In the genomic region with DNA sequence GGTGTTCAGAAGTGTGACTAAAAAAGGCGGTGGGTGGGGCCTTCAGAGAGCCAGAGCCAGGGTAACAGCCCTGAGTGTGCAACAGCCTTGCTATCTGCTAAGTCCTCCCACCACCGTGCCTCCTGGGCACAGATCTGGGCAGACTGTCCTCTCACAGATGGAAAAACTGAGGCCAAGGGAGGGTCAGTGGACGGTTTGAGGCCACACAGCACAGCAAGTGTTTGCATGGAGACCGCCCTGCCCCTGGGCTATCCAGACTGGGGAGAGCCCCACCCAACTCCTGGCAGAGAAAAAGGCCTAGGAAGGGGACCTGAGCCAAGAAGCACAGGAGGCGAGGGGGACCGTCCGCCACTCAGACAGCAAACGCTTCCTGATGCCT, we compare ENCODE assay signal across 19 cellular contexts. TPM values are rescaled to one million over a fixed set of nuclear protein-coding genes. Genes with fewer than 3 reads are reported as not detected.
DNase-seq lines count a peak whose midpoint lies in the region; ATAC-seq, FAIRE-seq and TF ChIP-seq lines count a peak whose summit lies in the region.
"Had no signal": no experiment of that assay in that cellular context is flagged by ENCODE, and none has a peak within 500 bp of the region (broad histone marks: within the 10 kb centered on the region; RNA-seq: fewer than 3 reads in every experiment).

No MANE protein-coding gene starts in this region.

- H3K9me3 ChIP-seq in GM23248 (ENCODE audit: low read depth) (no peaks in the 10 kb centered on the region), GM12878 (replicated peaks; ENCODE audit: control insufficient read depth, insufficient read depth, low read length) (no peaks in the 10 kb centered on the region), prostate gland (no peaks in the 10 kb centered on the region)
- H3K9me3 ChIP-seq: neutrophil had no signal

- FAIRE-seq in GM12878 (lab: Jason Lieb, UNC), result no peak

- H3K27ac ChIP-seq in GM23248 (no peak overlapping the region), GM12878 (ENCODE audit: control insufficient read depth, insufficient read depth) (no peak overlapping the region), prostate gland (peak overlapping the region; percentile 72 to 83)
- H3K27ac ChIP-seq: epithelial cell of prostate, neutrophil had no signal

- no peak overlapping the region for H3K9ac ChIP-seq in GM23248
- no peak overlapping the region for H3K9ac ChIP-seq in GM12878 (ENCODE audit: control insufficient read depth, insufficient read depth, low read length)

- H3K27me3 ChIP-seq in GM23248 (replicated peaks; ENCODE audit: insufficient read depth) (no peaks in the 10 kb centered on the region), GM12878 (replicated peaks in 1 of 2; ENCODE audit: control insufficient read depth in 2 of 2, insufficient read depth in 2 of 2, low read length in 1 of 2) (no peaks in the 10 kb centered on the region), prostate gland (replicated peaks; ENCODE audit: insufficient read depth) (no peaks in the 10 kb centered on the region)
- H3K27me3 ChIP-seq: neutrophil had no signal

- in situ Hi-C loops in GM23248 (cut with MboI) (no loop called here), GM12878 (cut with MboI) (no loop called here)

- 60 to 64% methylated on average over 8 of the region's 8 CpGs for WGBS in GM23248 (ENCODE audit: low coverage in 1 of 2, low lambda C conversion rate in 2 of 2, missing lambda C conversion rate in 2 of 2), 2 experiments
- 41% methylated on average over 8 of the region's 8 CpGs for WGBS in GM12878 (ENCODE audit: insufficient coverage, insufficient replicate concordance, low lambda C conversion rate, missing lambda C conversion rate)
- WGBS in prostate gland, result 51% methylated on average over 8 of the region's 8 CpGs

- TF ChIP-seq EP300 in GM12878 (IDR thresholded peaks at IDR 0.05; ENCODE audit: borderline replicate concordance in 1 of 2, control insufficient read depth in 1 of 2, low read depth in 2 of 2, low read length in 2 of 2), result no peak

- DNase-seq in GM23248, result peak; percentile 26
- no peak for DNase-seq in GM12878 (ENCODE audit: low read depth, low spot score)
- peak; percentile 45 for DNase-seq in left ventricle myocardium superior
- DNase-seq in prostate gland (ENCODE audit: low spot score), result no peak
- no peak for DNase-seq in glomerular visceral epithelial cell (ENCODE audit: extremely low spot score)
- DNase-seq in SIG-M5 (lab: John Stamatoyannopoulos, UW), result no peak
- DNase-seq: activated CD4-positive, alpha-beta T cell treated with anti-CD3 and anti-CD28 coated beads for 1 hour; activated CD8-positive, alpha-beta memory T cell treated with anti-CD3 and anti-CD28 coated beads, Interleukin-2, amount 50 U/mL, for 48 hours; HCEC 1CT; hypothalamus; Karpas-422; NCI-H1694 treated with DMSO at 0.1 percent for 48 hours; T-helper 2 cell had no signal

- peaks cover 11% of the 10 kb centered on the region for H3K4me1 ChIP-seq in GM23248 (ENCODE audit: insufficient read depth)
- peaks cover 4% of the 10 kb centered on the region for H3K4me1 ChIP-seq in GM12878 (ENCODE audit: control insufficient read depth, insufficient read depth, low read length)
- H3K4me1 ChIP-seq in prostate gland (replicated peaks), result peaks cover 39% of the 10 kb centered on the region

- H3K9me2 ChIP-seq in GM23248 (ENCODE audit: insufficient read depth), result no peaks in the 10 kb centered on the region

- SMC1A ChIA-PET in GM12878 (lab: Charles Lee; ENCODE audit: uncharacterized antibody, unreplicated experiment), result no interaction called here

- H2AFZ ChIP-seq in GM23248, result peak overlapping the region; percentile 57
- H2AFZ ChIP-seq in GM12878 (ENCODE audit: control insufficient read depth, low read depth, low read length), result no peak overlapping the region

- H3K36me3 ChIP-seq in GM23248 (ENCODE audit: low read depth) (no peaks in the 10 kb centered on the region), GM12878 (ENCODE audit: control insufficient read depth in 2 of 2, insufficient read depth in 2 of 2, low read length in 1 of 2) (no peaks in the 10 kb centered on the region), prostate gland (no peaks in the 10 kb centered on the region)
- H3K36me3 ChIP-seq: neutrophil had no signal

- ATAC-seq in GM12878, result peak; percentile 32
- ATAC-seq in left ventricle myocardium superior, result peak; percentile 29
- no peak for ATAC-seq in GM21576 (IDR thresholded peaks at IDR 0.05; ENCODE audit: unreplicated experiment)
- no peak for ATAC-seq in GM19397 (IDR thresholded peaks at IDR 0.05; ENCODE audit: unreplicated experiment)

- intact Hi-C loops in GM12878 (cut with micrococcal nuclease; ENCODE audit: unreplicated experiment) (no loop called here), left ventricle myocardium superior (cut with micrococcal nuclease) (no loop called here), prostate gland (cut with DNase I) (no loop called here)

- POLR2A ChIA-PET in GM12878 (lab: Charles Lee), result no interaction called here

- no peaks in the 10 kb centered on the region for H3K79me2 ChIP-seq in GM23248 (ENCODE audit: insufficient read depth)
- H3K79me2 ChIP-seq in GM12878 (ENCODE audit: control insufficient read depth, insufficient read depth, low read length), result no peaks in the 10 kb centered on the region

- RAD21 ChIA-PET in GM12878 (lab: Charles Lee; ENCODE audit: unreplicated experiment), result no interaction called here

- H3K4me3 ChIP-seq in GM23248, result no peak overlapping the region
- no peak overlapping the region for H3K4me3 ChIP-seq in GM12878
- H3K4me3 ChIP-seq in prostate gland, result no peak overlapping the region
- H3K4me3 ChIP-seq: lung, smooth muscle cell had no signal

- no peak for TF ChIP-seq CTCF in GM12878 (IDR thresholded peaks at IDR 0.05 in 2 of 3, conservative IDR thresholded peaks at IDR 0.05 in 1 of 3; ENCODE audit: control insufficient read depth in 2 of 3, extremely low read depth in 1 of 3, insufficient read depth in 1 of 3, low read depth in 3 of 3, low read length in 3 of 3)
- TF ChIP-seq CTCF in prostate gland (IDR thresholded peaks at IDR 0.05), result no peak

- CTCF ChIA-PET in GM12878 (lab: Yijun Ruan, JAX), result no interaction called here

- H3F3A ChIP-seq in GM23248 (ENCODE audit: insufficient read depth), result no peaks in the 10 kb centered on the region

- no TSS peak for BruUV-seq in GM12878 (replicated peaks; lab: Mats Ljungman, UMichigan)

- TF ChIP-seq POLR2A in GM12878 (IDR thresholded peaks at IDR 0.05; ENCODE audit: low read depth, low read length) (no peak), prostate gland (IDR thresholded peaks at IDR 0.05) (no peak)

- TF ChIP-seq RAD21 in GM12878 (IDR thresholded peaks at IDR 0.05; ENCODE audit: insufficient read depth, low read depth, low read length), result no peak

- H4K20me1 ChIP-seq in GM23248 (ENCODE audit: insufficient read depth), result no peaks in the 10 kb centered on the region
- no peaks in the 10 kb centered on the region for H4K20me1 ChIP-seq in GM12878 (ENCODE audit: control insufficient read depth, insufficient read depth)

- H3K4me2 ChIP-seq in GM23248 (ENCODE audit: unreplicated experiment) (no peak overlapping the region), GM12878 (ENCODE audit: control insufficient read depth, insufficient read depth) (no peak overlapping the region)
- H3K4me2 ChIP-seq: smooth muscle cell had no signal

RNA-seq across cellular contexts. Expression of a gene that starts 31.7 kb away (rescaled TPM):
- total RNA-seq in GM23248 (2014; rRNA removed; shearing (Covaris generic)), result 22.9 and 27.3 TPM in 2 replicates
- polyA plus RNA-seq in GM23248 (2016; fragmentation: Nextera tagmentation; extraction: Ambion mirVana) (22.7 and 23.3 TPM in 2 replicates), GM12878 (2011; rRNA removed) (9.8 and 11.5 TPM in 2 replicates), GM12878 (2014; fragmentation: Illumina TruSeq; extraction: Trizol) (4.2 and 7.5 TPM in 2 replicates), GM12878 (2014; fragmentation: Nextera tagmentation; extraction: Ambion mirVana) (1 to 10 TPM; 2.7 to 6.3 TPM), GM12878 (2014; rRNA removed) (20.8 and 21.2 TPM in 2 replicates), GM12878 (2016; fragmentation: Nextera tagmentation; extraction: Ambion mirVana) (10 to 100 TPM in 1 of 2 experiments, 1 to 10 TPM in 1; 3.0 to 21.1 TPM)
- 5.3 and 5.7 TPM in 2 replicates for total RNA-seq in GM12878 (2013; cell fraction: nucleolus; rRNA removed)
- total RNA-seq in GM12878 (2014; rRNA removed) (19.9 and 23.8 TPM in 2 replicates), GM12878 (2014; rRNA removed; fragmentation: Illumina TruSeq; extraction: Trizol) (5.8 and 6.9 TPM in 2 replicates), GM12878 (2021) (18.0 and 20.4 TPM in 2 replicates), left ventricle myocardium superior (7.3 TPM), prostate gland (10 to 100 TPM; 20.4 to 35.2 TPM)
- polyA plus RNA-seq in GM12878 (2011; ENCODE audit: low read depth), result 5.2 TPM
- 11.7 and 17.3 TPM in 2 replicates for polyA plus RNA-seq in GM12878 (2011; cell fraction: cytosol; rRNA removed)
- polyA plus RNA-seq in GM12878 (2011; cell fraction: nucleus; rRNA removed), result 12.7 and 15.0 TPM in 2 replicates
- polyA plus RNA-seq in GM12878 (2012), result 11.9 and 12.5 TPM in 2 replicates
- polyA minus RNA-seq in GM12878 (2011; rRNA and poly(A)+ RNA removed), result 4.9 and 8.0 TPM in 2 replicates
- polyA minus RNA-seq in GM12878 (2011; cell fraction: cytosol; rRNA and poly(A)+ RNA removed), result 4.1 and 5.5 TPM in 2 replicates
- polyA minus RNA-seq in GM12878 (2011; cell fraction: nucleus; rRNA and poly(A)+ RNA removed), result 6.3 and 14.2 TPM in 2 replicates

RNA-seq across cellular contexts. Expression of a gene that starts 34.8 kb away (rescaled TPM):
- 20.6 and 32.6 TPM in 2 replicates for total RNA-seq in GM23248 (2014; rRNA removed; shearing (Covaris generic))
- polyA plus RNA-seq in GM23248 (2016; fragmentation: Nextera tagmentation; extraction: Ambion mirVana) (20.7 and 21.7 TPM in 2 replicates), GM12878 (2011; rRNA removed) (15.0 and 19.2 TPM in 2 replicates), GM12878 (2014; fragmentation: Illumina TruSeq; extraction: Trizol) (11.4 and 13.5 TPM in 2 replicates), GM12878 (2014; fragmentation: Nextera tagmentation; extraction: Ambion mirVana) (1 to 10 TPM; 2.8 to 3.1 TPM), GM12878 (2014; rRNA removed) (7.4 and 9.2 TPM in 2 replicates), GM12878 (2016; fragmentation: Nextera tagmentation; extraction: Ambion mirVana) (10 to 100 TPM; 10.1 to 15.1 TPM)
- total RNA-seq in GM12878 (2013; cell fraction: nucleolus; rRNA removed), result 48.3 and 49.2 TPM in 2 replicates
- total RNA-seq in GM12878 (2014; rRNA removed) (8.0 and 9.4 TPM in 2 replicates), GM12878 (2014; rRNA removed; fragmentation: Illumina TruSeq; extraction: Trizol) (11.6 and 11.8 TPM in 2 replicates), GM12878 (2021) (12.1 and 12.2 TPM in 2 replicates), left ventricle myocardium superior (79.8 TPM), prostate gland (10 to 100 TPM; 35.3 to 42.1 TPM)
- polyA plus RNA-seq in GM12878 (2011; ENCODE audit: low read depth), result 4.3 TPM
- 7.1 and 7.7 TPM in 2 replicates for polyA plus RNA-seq in GM12878 (2011; cell fraction: cytosol; rRNA removed)
- 10.4 and 11.2 TPM in 2 replicates for polyA plus RNA-seq in GM12878 (2011; cell fraction: nucleus; rRNA removed)
- 6.3 TPM in 2 replicates for polyA plus RNA-seq in GM12878 (2012)
- 18.2 and 34.8 TPM in 2 replicates for polyA minus RNA-seq in GM12878 (2011; rRNA and poly(A)+ RNA removed)
- polyA minus RNA-seq in GM12878 (2011; cell fraction: cytosol; rRNA and poly(A)+ RNA removed), result 6.9 and 7.4 TPM in 2 replicates
- 10.3 and 14.9 TPM in 2 replicates for polyA minus RNA-seq in GM12878 (2011; cell fraction: nucleus; rRNA and poly(A)+ RNA removed)

RNA-seq across cellular contexts. Expression of a gene that starts 38.0 kb away (rescaled TPM):
- 44.1 and 62.6 TPM in 2 replicates for total RNA-seq in GM23248 (2014; rRNA removed; shearing (Covaris generic))
- polyA plus RNA-seq in GM23248 (2016; fragmentation: Nextera tagmentation; extraction: Ambion mirVana), result 43.9 and 46.1 TPM in 2 replicates
- 29.8 and 30.0 TPM in 2 replicates for total RNA-seq in GM12878 (2013; cell fraction: nucleolus; rRNA removed)
- 41.3 and 52.4 TPM in 2 replicates for total RNA-seq in GM12878 (2014; rRNA removed)
- 61.3 and 65.8 TPM in 2 replicates for total RNA-seq in GM12878 (2014; rRNA removed; fragmentation: Illumina TruSeq; extraction: Trizol)
- total RNA-seq in GM12878 (2021), result 44.0 and 44.2 TPM in 2 replicates
- polyA plus RNA-seq in GM12878 (2011; ENCODE audit: low read depth), result 27.4 TPM
- polyA plus RNA-seq in GM12878 (2011; rRNA removed), result 85.1 and 117 TPM in 2 replicates
- 29.5 and 33.3 TPM in 2 replicates for polyA plus RNA-seq in GM12878 (2011; cell fraction: cytosol; rRNA removed)
- polyA plus RNA-seq in GM12878 (2011; cell fraction: nucleus; rRNA removed), result 43.6 and 56.6 TPM in 2 replicates
- polyA plus RNA-seq in GM12878 (2012), result 36.0 and 41.9 TPM in 2 replicates
- 61.1 and 67.8 TPM in 2 replicates for polyA plus RNA-seq in GM12878 (2014; fragmentation: Illumina TruSeq; extraction: Trizol)
- polyA plus RNA-seq in GM12878 (2014; fragmentation: Nextera tagmentation; extraction: Ambion mirVana), result 10 to 100 TPM; 30.6 to 34.5 TPM
- polyA plus RNA-seq in GM12878 (2014; rRNA removed), result 51.3 and 58.7 TPM in 2 replicates
- polyA plus RNA-seq in GM12878 (2016; fragmentation: Nextera tagmentation; extraction: Ambion mirVana), result 10 to 100 TPM; 52.2 to 53.6 TPM
- 20.3 and 23.2 TPM in 2 replicates for polyA minus RNA-seq in GM12878 (2011; rRNA and poly(A)+ RNA removed)
- polyA minus RNA-seq in GM12878 (2011; cell fraction: cytosol; rRNA and poly(A)+ RNA removed), result 9.1 and 12.2 TPM in 2 replicates
- polyA minus RNA-seq in GM12878 (2011; cell fraction: nucleus; rRNA and poly(A)+ RNA removed), result 15.6 and 21.7 TPM in 2 replicates
- total RNA-seq in left ventricle myocardium superior, result 42.9 TPM
- 10 to 100 TPM; 65.2 to 81.9 TPM for total RNA-seq in prostate gland

RNA-seq across cellular contexts. Expression of a gene that starts 54.0 kb away (rescaled TPM):
- total RNA-seq in GM23248 (2014; rRNA removed; shearing (Covaris generic)), result 0.38 TPM in 1 of 2 replicates, not detected in the other
- polyA plus RNA-seq in GM23248 (2016; fragmentation: Nextera tagmentation; extraction: Ambion mirVana), result 0.80 TPM in 1 of 2 replicates, not detected in the other
- not detected in 2 replicates for total RNA-seq in GM12878 (2013; cell fraction: nucleolus; rRNA removed)
- not detected in 2 replicates for total RNA-seq in GM12878 (2014; rRNA removed)
- total RNA-seq in GM12878 (2014; rRNA removed; fragmentation: Illumina TruSeq; extraction: Trizol), result not detected in 2 replicates
- 0.37 and 0.90 TPM in 2 replicates for total RNA-seq in GM12878 (2021)
- not detected for polyA plus RNA-seq in GM12878 (2011; ENCODE audit: low read depth)
- not detected in 2 replicates for polyA plus RNA-seq in GM12878 (2011; rRNA removed)
- not detected in 2 replicates for polyA plus RNA-seq in GM12878 (2011; cell fraction: cytosol; rRNA removed)
- not detected in 2 replicates for polyA plus RNA-seq in GM12878 (2011; cell fraction: nucleus; rRNA removed)
- polyA plus RNA-seq in GM12878 (2012), result not detected in 2 replicates
- polyA plus RNA-seq in GM12878 (2014; fragmentation: Illumina TruSeq; extraction: Trizol), result not detected in 2 replicates
- not detected for polyA plus RNA-seq in GM12878 (2014; fragmentation: Nextera tagmentation; extraction: Ambion mirVana)
- polyA plus RNA-seq in GM12878 (2014; rRNA removed), result not detected in 2 replicates
- polyA plus RNA-seq in GM12878 (2016; fragmentation: Nextera tagmentation; extraction: Ambion mirVana), result not detected
- polyA minus RNA-seq in GM12878 (2011; rRNA and poly(A)+ RNA removed), result not detected in 2 replicates
- 14.4 and 27.8 TPM in 2 replicates for polyA minus RNA-seq in GM12878 (2011; cell fraction: cytosol; rRNA and poly(A)+ RNA removed)
- 3.7 and 12.0 TPM in 2 replicates for polyA minus RNA-seq in GM12878 (2011; cell fraction: nucleus; rRNA and poly(A)+ RNA removed)
- 1.1 TPM for total RNA-seq in left ventricle myocardium superior
- total RNA-seq in prostate gland, result 10 to 100 TPM in 1 of 2 donors, 1 to 10 TPM in 1; 7.3 to 21.9 TPM

Comparison
In these comparisons a context has a peak if more than half of its experiments do, and no peak if none do; other contexts are left out.
1. DNase-seq: peak in GM23248 (single experiment) and left ventricle myocardium superior (single experiment); none in GM12878 (single experiment), prostate gland (single experiment), glomerular visceral epithelial cell (single experiment) and SIG-M5 (single experiment).
2. H3K27ac ChIP-seq: peak in prostate gland (2 of 2); none in GM23248 (single experiment) and GM12878 (single experiment).
3. ATAC-seq: peak in GM12878 (single experiment) and left ventricle myocardium superior (single experiment); none in GM21576 (single experiment) and GM19397 (single experiment).